In genomic region chr3:172595648-172596393, GRCh38 we compare ENCODE assay signal across 1 cellular context.
TF ChIP-seq lines count a peak whose summit lies in the region.

No MANE protein-coding gene starts in this region.

TF ChIP-seq in HepG2, 621 proteins besides CTCF, POLR2A, EP300 and RAD21 (continued from another document):
- TF ChIP-seq TERF1 (CRISPR knock-in tag; IDR thresholded peaks at IDR 0.05), result no peak
- 0 out of 2 replicates have a peak, but pooled peaks have one; percentile 17 for TF ChIP-seq MED1 (CRISPR knock-in tag; IDR thresholded peaks at IDR 0.05)
- no peak for TF ChIP-seq ZFAT (CRISPR knock-in tag; conservative IDR thresholded peaks at IDR 0.05)
- 0 out of 2 replicates have a peak, but pooled peaks have one; percentile 22 for TF ChIP-seq GATAD2A (CRISPR knock-in tag; IDR thresholded peaks at IDR 0.05)
- TF ChIP-seq ZMYM2 (CRISPR knock-in tag; IDR thresholded peaks at IDR 0.05), result no peak
- TF ChIP-seq, protein P1, sequence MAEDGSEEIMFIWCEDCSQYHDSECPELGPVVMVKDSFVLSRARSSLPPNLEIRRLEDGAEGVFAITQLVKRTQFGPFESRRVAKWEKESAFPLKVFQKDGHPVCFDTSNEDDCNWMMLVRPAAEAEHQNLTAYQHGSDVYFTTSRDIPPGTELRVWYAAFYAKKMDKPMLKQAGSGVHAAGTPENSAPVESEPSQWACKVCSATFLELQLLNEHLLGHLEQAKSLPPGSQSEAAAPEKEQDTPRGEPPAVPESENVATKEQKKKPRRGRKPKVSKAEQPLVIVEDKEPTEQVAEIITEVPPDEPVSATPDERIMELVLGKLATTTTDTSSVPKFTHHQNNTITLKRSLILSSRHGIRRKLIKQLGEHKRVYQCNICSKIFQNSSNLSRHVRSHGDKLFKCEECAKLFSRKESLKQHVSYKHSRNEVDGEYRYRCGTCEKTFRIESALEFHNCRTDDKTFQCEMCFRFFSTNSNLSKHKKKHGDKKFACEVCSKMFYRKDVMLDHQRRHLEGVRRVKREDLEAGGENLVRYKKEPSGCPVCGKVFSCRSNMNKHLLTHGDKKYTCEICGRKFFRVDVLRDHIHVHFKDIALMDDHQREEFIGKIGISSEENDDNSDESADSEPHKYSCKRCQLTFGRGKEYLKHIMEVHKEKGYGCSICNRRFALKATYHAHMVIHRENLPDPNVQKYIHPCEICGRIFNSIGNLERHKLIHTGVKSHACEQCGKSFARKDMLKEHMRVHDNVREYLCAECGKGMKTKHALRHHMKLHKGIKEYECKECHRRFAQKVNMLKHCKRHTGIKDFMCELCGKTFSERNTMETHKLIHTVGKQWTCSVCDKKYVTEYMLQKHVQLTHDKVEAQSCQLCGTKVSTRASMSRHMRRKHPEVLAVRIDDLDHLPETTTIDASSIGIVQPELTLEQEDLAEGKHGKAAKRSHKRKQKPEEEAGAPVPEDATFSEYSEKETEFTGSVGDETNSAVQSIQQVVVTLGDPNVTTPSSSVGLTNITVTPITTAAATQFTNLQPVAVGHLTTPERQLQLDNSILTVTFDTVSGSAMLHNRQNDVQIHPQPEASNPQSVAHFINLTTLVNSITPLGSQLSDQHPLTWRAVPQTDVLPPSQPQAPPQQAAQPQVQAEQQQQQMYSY (CRISPR knock-in tag; IDR thresholded peaks at IDR 0.05), result no peak
- TF ChIP-seq PCBP1 (IDR thresholded peaks at IDR 0.05; ENCODE audit: borderline replicate concordance, low read depth, low read length), result no peak
